ENCODE assay signal across 8 cellular contexts in genomic region chr17:1644493-1645206, GRCh38. TPM values are rescaled to one million over a fixed set of nuclear protein-coding genes. Genes with fewer than 3 reads are reported as not detected.
DNase-seq lines count a peak whose midpoint lies in the region; ATAC-seq and TF ChIP-seq lines count a peak whose summit lies in the region.

No MANE protein-coding gene starts in this region.

- DNase-seq in activated CD4-positive, CD25-positive, alpha-beta regulatory T cell (lab: John Stamatoyannopoulos, UW) = no peak
- DNase-seq in activated B cell treated with CpG ODN at 0.5 μM for 24 hours (peak; percentile 62), glomerular visceral epithelial cell (ENCODE audit: extremely low spot score) (peak; percentile 86), NCI-H345 treated with DMSO at 0.1 percent for 48 hours (lab: John Stamatoyannopoulos, UW; ENCODE audit: unreplicated experiment) (no peak)
- peak; percentile 70 for DNase-seq in stimulated activated CD8-positive, alpha-beta memory T cell treated with anti-CD3 and anti-CD28 coated beads, Interleukin-4, amount 100 ng/mL, for 48 hours

- H3K27ac Mint-ChIP-seq in activated B cell treated with CpG ODN at 0.5 μM for 24 hours = peak overlapping the region; percentile 84

- TF ChIP-seq CTCF in activated B cell treated with CpG ODN at 0.5 μM for 24 hours (IDR thresholded peaks at IDR 0.05) = no peak

- H3K27me3 Mint-ChIP-seq in activated B cell treated with CpG ODN at 0.5 μM for 24 hours = no peaks in the 10 kb centered on the region

- intact Hi-C loops in activated B cell treated with CpG ODN at 0.5 μM for 24 hours (cut with micrococcal nuclease) = loop anchor here (1.0 to 10.0 kb wide), 4 partner anchors 15 to 390 kb away; partner anchors contain the start of gene DPH1

- no peaks in the 10 kb centered on the region for H3K9me3 Mint-ChIP-seq in activated B cell treated with CpG ODN at 0.5 μM for 24 hours

- peak; percentile 36 to 42 for ATAC-seq in activated CD4-positive, CD25-positive, alpha-beta regulatory T cell treated with anti-CD3 and anti-CD28 coated beads, Interleukin-2, amount 50 U/mL, for 24 hours
- peak; percentile 29 for ATAC-seq in activated B cell treated with CpG ODN at 0.5 μM for 24 hours (ENCODE audit: low read depth)
- no peak for ATAC-seq in GM21737 (IDR thresholded peaks at IDR 0.05; ENCODE audit: unreplicated experiment)
- no peak for ATAC-seq in GM19035 (IDR thresholded peaks at IDR 0.05; ENCODE audit: unreplicated experiment)

- no peaks in the 10 kb centered on the region for H3K36me3 Mint-ChIP-seq in activated B cell treated with CpG ODN at 0.5 μM for 24 hours (ENCODE audit: low read depth)

- H3K4me1 Mint-ChIP-seq in activated B cell treated with CpG ODN at 0.5 μM for 24 hours = peaks cover 41% of the 10 kb centered on the region

- peak overlapping the region; percentile 85 for H3K4me3 Mint-ChIP-seq in activated B cell treated with CpG ODN at 0.5 μM for 24 hours

- POLR2A ChIA-PET in activated B cell treated with CpG ODN at 0.5 μM for 24 hours (lab: Charles Lee) = interaction anchor here (0.6 to 3.0 kb wide), 11 partner anchors 12 to 922 kb away, joined by 3 to 45 read pairs (median 5); partner anchors contain the start of gene SLC43A2

- CTCF ChIA-PET in activated B cell treated with CpG ODN at 0.5 μM for 24 hours (lab: Charles Lee) = interaction anchor here (0.5 to 7.1 kb wide), 5 partner anchors 14 to 108 kb away, joined by 3 to 82 read pairs (median 5); partner anchors contain the start of gene SLC43A2

RNA-seq across cellular contexts. Expression of gene SCARF1, which starts 0.9 kb away (rescaled TPM):
- 6.6 and 8.0 TPM in 2 replicates for total RNA-seq in activated B cell treated with CpG ODN at 0.5 μM for 24 hours

RNA-seq across cellular contexts. Expression of gene RILP, which starts 5.0 kb away (rescaled TPM):
- total RNA-seq in activated B cell treated with CpG ODN at 0.5 μM for 24 hours = 9.7 and 9.8 TPM in 2 replicates

RNA-seq across cellular contexts. Expression of gene SLC43A2, which starts 16.0 kb away (rescaled TPM):
- total RNA-seq in activated B cell treated with CpG ODN at 0.5 μM for 24 hours = 148 and 167 TPM in 2 replicates

RNA-seq across cellular contexts. Expression of gene PRPF8, which starts 40.0 kb away (rescaled TPM):
- total RNA-seq in activated B cell treated with CpG ODN at 0.5 μM for 24 hours = 401 and 442 TPM in 2 replicates

Comparison
In these comparisons a context has a peak if more than half of its experiments do, and no peak if none do; other contexts are left out.
1. ATAC-seq: peak in activated CD4-positive, CD25-positive, alpha-beta regulatory T cell treated with anti-CD3 and anti-CD28 coated beads, Interleukin-2, amount 50 U/mL, for 24 hours (2 of 2) and activated B cell treated with CpG ODN at 0.5 μM for 24 hours (single experiment); none in GM21737 (single experiment) and GM19035 (single experiment).
2. DNase-seq: peak in activated B cell treated with CpG ODN at 0.5 μM for 24 hours (single experiment), glomerular visceral epithelial cell (single experiment) and stimulated activated CD8-positive, alpha-beta memory T cell treated with anti-CD3 and anti-CD28 coated beads, Interleukin-4, amount 100 ng/mL, for 48 hours (single experiment); none in activated CD4-positive, CD25-positive, alpha-beta regulatory T cell (0 of 4) and NCI-H345 treated with DMSO at 0.1 percent for 48 hours (single experiment).